Comparison of ENCODE assay signal across 10 cellular contexts in genomic region chr22:30823015-30823370, GRCh38.
DNase-seq lines count a peak whose midpoint lies in the region; ATAC-seq and TF ChIP-seq lines count a peak whose summit lies in the region.
"Had no signal": no experiment of that assay in that cellular context is flagged by ENCODE, and none has a peak within 500 bp of the region (broad histone marks: within the 10 kb centered on the region; RNA-seq: fewer than 3 reads in every experiment).

No MANE protein-coding gene starts in this region.

- DNase-seq in activated naive CD8-positive, alpha-beta T cell treated with anti-CD3 and anti-CD28 coated beads for 36 hours = no peak
- no peak for DNase-seq in activated naive CD8-positive, alpha-beta T cell treated with anti-CD3 and anti-CD28 coated beads, Interleukin-2, amount 50 U/mL, for 24 hours
- DNase-seq in suprapubic skin (ENCODE audit: low spot score in 2 of 2) (peak in 1 of 2 donors; percentile 59), NCI-H2107 treated with DMSO at 0.1 percent for 48 hours (lab: John Stamatoyannopoulos, UW; ENCODE audit: unreplicated experiment) (no peak), NCI-H748 (lab: John Stamatoyannopoulos, UW; ENCODE audit: unreplicated experiment) (no peak), anterior cingulate cortex (lab: John Stamatoyannopoulos, UW) (no peak)
- DNase-seq: GOT3; stimulated activated CD4-positive, alpha-beta T cell treated with anti-CD3 and anti-CD28 coated beads, Interleukin-4, amount 100 ng/mL, for 4 hours had no signal

- peaks cover 13% of the 10 kb centered on the region for H3K4me1 ChIP-seq in suprapubic skin

- no peak for TF ChIP-seq CTCF in suprapubic skin (IDR thresholded peaks at IDR 0.05)

- H3K4me3 ChIP-seq in iPS-18c (ENCODE audit: insufficient read depth, low read depth, low read length) (peak overlapping the region; percentile 59; the same call in 1 of the 2 replicates), suprapubic skin (peak overlapping the region; percentile 46)

- no peaks in the 10 kb centered on the region for H3K9me3 Mint-ChIP-seq in activated naive CD8-positive, alpha-beta T cell (ENCODE audit: low read depth)
- no peaks in the 10 kb centered on the region for H3K9me3 Mint-ChIP-seq in activated naive CD8-positive, alpha-beta T cell treated with anti-CD3 and anti-CD28 coated beads for 36 hours
- H3K9me3 Mint-ChIP-seq in activated naive CD8-positive, alpha-beta T cell treated with anti-CD3 and anti-CD28 coated beads, Interleukin-2, amount 50 U/mL, for 24 hours = no peaks in the 10 kb centered on the region

- peaks cover 6% of the 10 kb centered on the region for H3K36me3 Mint-ChIP-seq in activated naive CD8-positive, alpha-beta T cell
- no peaks in the 10 kb centered on the region for H3K36me3 Mint-ChIP-seq in activated naive CD8-positive, alpha-beta T cell treated with anti-CD3 and anti-CD28 coated beads for 36 hours
- H3K36me3 Mint-ChIP-seq in activated naive CD8-positive, alpha-beta T cell treated with anti-CD3 and anti-CD28 coated beads, Interleukin-2, amount 50 U/mL, for 24 hours (ENCODE audit: low read depth) = no peaks in the 10 kb centered on the region

- ATAC-seq in activated naive CD8-positive, alpha-beta T cell treated with anti-CD3 and anti-CD28 coated beads, Interleukin-2, amount 50 U/mL, for 24 hours = no peak

- H3K27me3 ChIP-seq in suprapubic skin = peaks cover 28% of the 10 kb centered on the region

- H3K9me3 ChIP-seq in iPS-18c (ENCODE audit: control insufficient read depth, insufficient read depth, low read length) (no peaks in the 10 kb centered on the region), suprapubic skin (no peaks in the 10 kb centered on the region)

- 58% methylated on average over 11 of the region's 11 CpGs for WGBS in suprapubic skin

- no peaks in the 10 kb centered on the region for H3K36me3 ChIP-seq in suprapubic skin

- H3K27me3 Mint-ChIP-seq in activated naive CD8-positive, alpha-beta T cell = peaks cover 39% of the 10 kb centered on the region
- H3K27me3 Mint-ChIP-seq in activated naive CD8-positive, alpha-beta T cell treated with anti-CD3 and anti-CD28 coated beads for 36 hours = peaks cover 35% of the 10 kb centered on the region
- H3K27me3 Mint-ChIP-seq in activated naive CD8-positive, alpha-beta T cell treated with anti-CD3 and anti-CD28 coated beads, Interleukin-2, amount 50 U/mL, for 24 hours = peaks cover 54% of the 10 kb centered on the region

- no peak for TF ChIP-seq POLR2A in suprapubic skin (IDR thresholded peaks at IDR 0.05)

- no peak for TF ChIP-seq EP300 in suprapubic skin (IDR thresholded peaks at IDR 0.05)

- no peak overlapping the region for H3K27ac Mint-ChIP-seq in activated naive CD8-positive, alpha-beta T cell
- no peak overlapping the region for H3K27ac Mint-ChIP-seq in activated naive CD8-positive, alpha-beta T cell treated with anti-CD3 and anti-CD28 coated beads for 36 hours
- H3K27ac Mint-ChIP-seq in activated naive CD8-positive, alpha-beta T cell treated with anti-CD3 and anti-CD28 coated beads, Interleukin-2, amount 50 U/mL, for 24 hours = no peak overlapping the region

- H3K4me1 Mint-ChIP-seq in activated naive CD8-positive, alpha-beta T cell (ENCODE audit: low read depth) = peaks cover 7% of the 10 kb centered on the region
- peaks cover 11% of the 10 kb centered on the region for H3K4me1 Mint-ChIP-seq in activated naive CD8-positive, alpha-beta T cell treated with anti-CD3 and anti-CD28 coated beads for 36 hours
- H3K4me1 Mint-ChIP-seq in activated naive CD8-positive, alpha-beta T cell treated with anti-CD3 and anti-CD28 coated beads, Interleukin-2, amount 50 U/mL, for 24 hours = peaks cover 22% of the 10 kb centered on the region

- no peak overlapping the region for H3K27ac ChIP-seq in suprapubic skin

- H3K4me3 Mint-ChIP-seq in activated naive CD8-positive, alpha-beta T cell = peak overlapping the region; percentile 73
- H3K4me3 Mint-ChIP-seq in activated naive CD8-positive, alpha-beta T cell treated with anti-CD3 and anti-CD28 coated beads for 36 hours = no peak overlapping the region
- H3K4me3 Mint-ChIP-seq in activated naive CD8-positive, alpha-beta T cell treated with anti-CD3 and anti-CD28 coated beads, Interleukin-2, amount 50 U/mL, for 24 hours = peak overlapping the region; percentile 25
